28 cellular contexts compared by ENCODE assay signal in genomic region chr1:118298397-118298796, GRCh38.
"Had no signal": no experiment of that assay in that cellular context is flagged by ENCODE, and none has a peak within 500 bp of the region (broad histone marks: within the 10 kb centered on the region; RNA-seq: fewer than 3 reads in every experiment).

No MANE protein-coding gene starts in this region.

- H2AFZ ChIP-seq: hepatocyte, neural progenitor cell, parathyroid adenoma had no signal

- H3K9me3 ChIP-seq: breast epithelium, esophagus muscularis mucosa, mucosa of descending colon, right lobe of liver, uterus had no signal

- H3K27me3 ChIP-seq: breast epithelium, esophagus muscularis mucosa, foreskin keratinocyte, hepatocyte, neural progenitor cell, right lobe of liver, uterus had no signal

- DNase-seq: activated B cell treated with CpG ODN at 0.5 μM for 24 hours; activated CD4-positive, alpha-beta T cell treated with anti-CD3 and anti-CD28 coated beads, Interleukin-2, amount 50 U/mL, for 1 hour; activated CD8-positive, alpha-beta T cell treated with anti-CD3 and anti-CD28 coated beads for 36 hours; activated naive CD8-positive, alpha-beta T cell treated with anti-CD3 and anti-CD28 coated beads, Interleukin-2, amount 50 U/mL, for 24 hours; activated T-cell treated with anti-CD3 and anti-CD28 coated beads, Interleukin-2, amount 50 U/mL, for 4 hours; amygdala; foreskin keratinocyte; left colon; mucosa of descending colon; naive B cell; occipital lobe; right lobe of liver; small intestine; stimulated activated CD4-positive, alpha-beta T cell treated with anti-CD3 and anti-CD28 coated beads, Interleukin-4, amount 100 ng/mL, for 4 hours; stimulated activated CD8-positive, alpha-beta memory T cell treated with anti-CD3 and anti-CD28 coated beads, Interleukin-4, amount 100 ng/mL, for 48 hours; stimulated activated naive CD8-positive, alpha-beta T cell treated with anti-CD3 and anti-CD28 coated beads, Interleukin-15, amount 100 ng/mL, for 72 hours; substantia nigra; T-helper 1 cell; uterus had no signal

- H3K4me3 ChIP-seq: breast epithelium, esophagus muscularis mucosa, hepatocyte, lung, mucosa of descending colon, neural progenitor cell, right lobe of liver, uterus had no signal

- H3K36me3 ChIP-seq: breast epithelium, esophagus muscularis mucosa, neural progenitor cell, right lobe of liver, uterus had no signal

- H3K79me2 ChIP-seq: hepatocyte, parathyroid adenoma had no signal

- H3K4me2 ChIP-seq: hepatocyte, neural progenitor cell had no signal

- FAIRE-seq: keratinocyte, small intestine had no signal

- H3K9ac ChIP-seq: neural progenitor cell, parathyroid adenoma had no signal

- H3K27ac ChIP-seq: breast epithelium, esophagus muscularis mucosa, foreskin keratinocyte, hepatocyte, neural progenitor cell, parathyroid adenoma, right lobe of liver, uterus had no signal

- ATAC-seq: activated CD8-positive, alpha-beta T cell treated with anti-CD3 and anti-CD28 coated beads for 36 hours; activated naive CD8-positive, alpha-beta T cell treated with anti-CD3 and anti-CD28 coated beads, Interleukin-2, amount 50 U/mL, for 24 hours; activated T-cell treated with anti-CD3 and anti-CD28 coated beads, Interleukin-2, amount 50 U/mL, for 4 hours; activated T-helper 17 cell treated with anti-CD3 and anti-CD28 coated beads, Interleukin-2, amount 50 U/mL, for 72 hours; foreskin keratinocyte; left colon; mucosa of descending colon; right lobe of liver; stimulated activated memory B cell treated with anti-CD40 and anti-IgM and Interleukin-4, amounts not matched to agents 10 μg/mL and 1 μg/mL and 100 μg/mL, for 72 hours; stimulated activated naive CD8-positive, alpha-beta T cell treated with anti-CD3 and anti-CD28 coated beads, Interleukin-15, amount 100 ng/mL, for 72 hours had no signal

- H3K4me1 ChIP-seq: breast epithelium, foreskin keratinocyte, neural progenitor cell, right lobe of liver, uterus had no signal
